13 cellular contexts compared by ENCODE assay signal in genomic region chr9:91289244-91289643, GRCh38.
"Had no signal": no experiment of that assay in that cellular context is flagged by ENCODE, and none has a peak within 500 bp of the region (broad histone marks: within the 10 kb centered on the region; RNA-seq: fewer than 3 reads in every experiment).

No MANE protein-coding gene starts in this region.

- H3K4me3 Mint-ChIP-seq: activated CD4-positive, alpha-beta memory T cell treated with anti-CD3 and anti-CD28 coated beads for 36 hours; activated naive CD4-positive, alpha-beta T cell treated with anti-CD3 and anti-CD28 coated beads, Interleukin-2, amount 50 U/mL, for 24 hours; naive thymus-derived CD8-positive, alpha-beta T cell; neural progenitor cell had no signal

- H3K27me3 Mint-ChIP-seq: activated CD4-positive, alpha-beta memory T cell treated with anti-CD3 and anti-CD28 coated beads for 36 hours; activated naive CD4-positive, alpha-beta T cell treated with anti-CD3 and anti-CD28 coated beads, Interleukin-2, amount 50 U/mL, for 24 hours; naive thymus-derived CD8-positive, alpha-beta T cell had no signal

- H3K27ac Mint-ChIP-seq: activated CD4-positive, alpha-beta memory T cell treated with anti-CD3 and anti-CD28 coated beads for 36 hours; activated naive CD4-positive, alpha-beta T cell treated with anti-CD3 and anti-CD28 coated beads, Interleukin-2, amount 50 U/mL, for 24 hours; naive thymus-derived CD8-positive, alpha-beta T cell; neural progenitor cell had no signal

- H3K9me3 Mint-ChIP-seq: activated CD4-positive, alpha-beta memory T cell treated with anti-CD3 and anti-CD28 coated beads for 36 hours; activated naive CD4-positive, alpha-beta T cell treated with anti-CD3 and anti-CD28 coated beads, Interleukin-2, amount 50 U/mL, for 24 hours had no signal

- H3K4me1 Mint-ChIP-seq: activated naive CD4-positive, alpha-beta T cell treated with anti-CD3 and anti-CD28 coated beads, Interleukin-2, amount 50 U/mL, for 24 hours; naive thymus-derived CD8-positive, alpha-beta T cell; neural progenitor cell had no signal

- DNase-seq: activated CD4-positive, alpha-beta memory T cell treated with anti-CD3 and anti-CD28 coated beads for 36 hours; activated CD4-positive, alpha-beta T cell treated with anti-CD3 and anti-CD28 coated beads for 48 hours; activated gamma-delta T cell treated with Interleukin-2 at 50 U/mL for 16 hours; body of pancreas; cortex of kidney; naive thymus-derived CD8-positive, alpha-beta T cell; right lobe of liver; stimulated activated CD4-positive, alpha-beta T cell treated with anti-CD3 and anti-CD28 coated beads, Interleukin-1b, Interleukin-23, amount 100 ng/mL, for 48 hours; stomach; T1000; uterus had no signal
